Comparison of ENCODE assay signal across 2 cellular contexts in the genomic region with DNA sequence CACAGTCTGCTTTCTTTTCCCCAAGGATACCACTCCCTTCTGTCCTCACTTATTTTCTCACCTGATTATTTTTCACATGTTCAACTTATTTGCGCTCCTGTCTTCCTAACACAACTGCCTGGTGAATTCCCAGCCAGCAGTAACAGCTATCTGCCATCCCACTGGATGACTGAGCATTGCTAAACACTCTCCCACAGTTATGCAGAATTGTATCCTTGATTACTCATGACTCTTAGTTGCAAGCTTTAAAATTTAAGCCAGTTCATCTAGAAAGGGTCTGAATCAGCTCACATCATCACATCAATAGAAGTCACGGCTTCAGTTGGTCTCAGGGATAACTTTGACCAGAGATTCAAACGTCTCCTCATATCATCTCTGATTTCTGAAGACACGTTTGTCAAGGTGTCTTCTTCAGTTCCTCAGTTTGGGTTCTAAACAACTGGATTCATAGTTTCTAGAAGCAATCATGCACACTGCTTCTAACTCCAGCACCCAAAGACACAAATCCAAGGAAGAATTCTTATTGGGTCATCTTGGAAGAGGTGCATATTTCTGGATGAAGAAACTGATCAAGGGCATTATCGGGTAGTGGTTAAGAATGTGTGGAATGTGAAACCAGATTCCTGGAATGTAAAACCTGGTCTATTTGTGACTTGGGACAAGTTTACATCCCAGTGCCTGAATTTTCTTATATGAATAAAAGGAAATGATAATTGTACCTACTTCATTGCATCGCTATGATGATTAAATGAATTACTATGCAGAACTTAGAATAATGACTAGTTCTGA.
A peak's percentile ranks its signal among the peaks of the same experiment; 100 is the strongest.
TF ChIP-seq lines count a peak whose summit lies in the region.

No MANE protein-coding gene starts in this region.

TF ChIP-seq in Ishikawa, 13 proteins besides CTCF, POLR2A, EP300 and RAD21:
- TF ChIP-seq TEAD4 (IDR thresholded peaks at IDR 0.05) (peak; percentile 84), TCF12 (IDR thresholded peaks at IDR 0.05; ENCODE audit: low read depth) (no peak)

TF ChIP-seq in H1, 55 proteins besides CTCF, POLR2A, EP300 and RAD21:
- TF ChIP-seq TEAD4 (IDR thresholded peaks at IDR 0.05; ENCODE audit: low read depth, low read length) = peak; percentile 92
- TF ChIP-seq, protein P1, sequence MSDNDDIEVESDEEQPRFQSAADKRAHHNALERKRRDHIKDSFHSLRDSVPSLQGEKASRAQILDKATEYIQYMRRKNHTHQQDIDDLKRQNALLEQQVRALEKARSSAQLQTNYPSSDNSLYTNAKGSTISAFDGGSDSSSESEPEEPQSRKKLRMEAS (IDR thresholded peaks at IDR 0.05) = no peak
TF ChIP-seq in H1: peak in this region for 1.
